Comparison of ENCODE assay signal across 14 cellular contexts in genomic region chr3:152277198-152277597, GRCh38. TPM values are rescaled to one million over a fixed set of nuclear protein-coding genes. Genes with fewer than 3 reads are reported as not detected.
DNase-seq lines count a peak whose midpoint lies in the region; ATAC-seq and TF ChIP-seq lines count a peak whose summit lies in the region.
"Had no signal": no experiment of that assay in that cellular context is flagged by ENCODE, and none has a peak within 500 bp of the region (broad histone marks: within the 10 kb centered on the region; RNA-seq: fewer than 3 reads in every experiment).

No MANE protein-coding gene starts in this region.

- POLR2A ChIA-PET in activated CD4-positive, alpha-beta memory T cell treated with anti-CD3 and anti-CD28 coated beads for 36 hours (lab: Charles Lee): interaction anchor here (0.8 to 10.7 kb wide), 6 partner anchors 6 to 84 kb away, joined by 3 to 109 read pairs (median 7); partner anchors contain the start of gene MBNL1

- DNase-seq in left ventricle myocardium inferior (no peak), cardiac septum (ENCODE audit: low spot score) (no peak), left lobe of liver (ENCODE audit: low spot score) (no peak), uterus (no peak), putamen (ENCODE audit: low spot score) (no peak)
- no peak for DNase-seq in activated CD4-positive, alpha-beta memory T cell treated with anti-CD3 and anti-CD28 coated beads for 36 hours
- DNase-seq: hippocampal formation; NCI-H2107; stimulated activated CD4-positive, alpha-beta T cell treated with anti-CD3 and anti-CD28 coated beads, Interleukin-2, amount 100 ng/mL, for 48 hours had no signal

- peaks cover 100% of the 10 kb centered on the region for H3K4me1 ChIP-seq in left ventricle myocardium inferior
- peaks cover 0 to 5% of the 10 kb centered on the region in 2 donors for H3K4me1 ChIP-seq in uterus
- H3K4me1 ChIP-seq: parathyroid adenoma had no signal

- H3K36me3 Mint-ChIP-seq in activated CD4-positive, alpha-beta memory T cell treated with anti-CD3 and anti-CD28 coated beads for 36 hours: peaks cover 7% of the 10 kb centered on the region
- H3K36me3 Mint-ChIP-seq: brain had no signal

- H3K4me3 Mint-ChIP-seq in activated CD4-positive, alpha-beta memory T cell treated with anti-CD3 and anti-CD28 coated beads for 36 hours: peak overlapping the region; percentile 42

- no peak for TF ChIP-seq POLR2A in uterus (IDR thresholded peaks at IDR 0.05)

- CTCF ChIA-PET in activated CD4-positive, alpha-beta memory T cell treated with anti-CD3 and anti-CD28 coated beads for 36 hours (lab: Charles Lee): interaction anchor here (0.7 to 1.3 kb wide), 5 partner anchors 9 to 205 kb away, joined by 3 to 4 read pairs (median 3); partner anchors contain the start of gene MBNL1

- H3K27ac ChIP-seq in left ventricle myocardium inferior (replicated peaks) (peak overlapping the region; percentile 99), uterus (peak overlapping the region; percentile 41 to 99)
- H3K27ac ChIP-seq: BLaER1 treated with 17β-estradiol and CSF1 and Interleukin-3, amounts not matched to agents 10 nM and 100 nM; parathyroid adenoma had no signal

- H3K27me3 ChIP-seq in left ventricle myocardium inferior (ENCODE audit: low read depth) (no peaks in the 10 kb centered on the region), uterus (no peaks in the 10 kb centered on the region)
- H3K27me3 ChIP-seq: BLaER1 treated with 17β-estradiol and CSF1 and Interleukin-3, amounts not matched to agents 10 nM and 100 nM had no signal

- ATAC-seq in left lobe of liver (peak; percentile 70), GM21576 (IDR thresholded peaks at IDR 0.05; ENCODE audit: unreplicated experiment) (no peak), HG02588 (IDR thresholded peaks at IDR 0.05; ENCODE audit: unreplicated experiment) (no peak)

- H3K27me3 Mint-ChIP-seq in activated CD4-positive, alpha-beta memory T cell treated with anti-CD3 and anti-CD28 coated beads for 36 hours: no peaks in the 10 kb centered on the region
- H3K27me3 Mint-ChIP-seq: brain had no signal

- H3K36me3 ChIP-seq in left ventricle myocardium inferior: no peaks in the 10 kb centered on the region
- H3K36me3 ChIP-seq in uterus: no peaks in the 10 kb centered on the region

- H3K4me1 Mint-ChIP-seq in activated CD4-positive, alpha-beta memory T cell treated with anti-CD3 and anti-CD28 coated beads for 36 hours (ENCODE audit: low read depth): peaks cover 68% of the 10 kb centered on the region

- H3K9me3 Mint-ChIP-seq in activated CD4-positive, alpha-beta memory T cell treated with anti-CD3 and anti-CD28 coated beads for 36 hours: no peaks in the 10 kb centered on the region

- H3K9me3 ChIP-seq in left ventricle myocardium inferior (replicated peaks) (no peaks in the 10 kb centered on the region), uterus (no peaks in the 10 kb centered on the region)
- H3K9me3 ChIP-seq: BLaER1 treated with 17β-estradiol and CSF1 and Interleukin-3, amounts not matched to agents 10 nM and 100 nM had no signal

- H3K27ac Mint-ChIP-seq in activated CD4-positive, alpha-beta memory T cell treated with anti-CD3 and anti-CD28 coated beads for 36 hours: peak overlapping the region; percentile 70

- intact Hi-C loops in left ventricle myocardium inferior (cut with micrococcal nuclease) (loop anchor here (10.0 kb wide), 2 partner anchors 108 to 158 kb away; no protein-coding TSS in a partner anchor), cardiac septum (cut with DNase I) (no loop called here), uterus (cut with DNase I; ENCODE audit: low total_unique reads) (no loop called here)
- intact Hi-C loops in activated CD4-positive, alpha-beta memory T cell treated with anti-CD3 and anti-CD28 coated beads for 36 hours (cut with micrococcal nuclease): no loop called here

- TF ChIP-seq CTCF in left ventricle myocardium inferior (IDR thresholded peaks at IDR 0.05; ENCODE audit: borderline replicate concordance) (no peak), uterus (IDR thresholded peaks at IDR 0.05) (no peak)

- peak overlapping the region; percentile 32 for H3K4me3 ChIP-seq in left ventricle myocardium inferior
- H3K4me3 ChIP-seq in uterus: no peak overlapping the region
- H3K4me3 ChIP-seq: BLaER1 treated with 17β-estradiol and CSF1 and Interleukin-3, amounts not matched to agents 10 nM and 100 nM had no signal

RNA-seq across cellular contexts. Expression of gene MBNL1, which starts 8.5 kb away (rescaled TPM):
- total RNA-seq in left ventricle myocardium inferior (172 TPM), cardiac septum (178 TPM), left lobe of liver (48.4 TPM), uterus (100 to 1,000 TPM; 219 to 470 (median 243) TPM)
- 100 to 1,000 TPM; 290 to 302 TPM for total RNA-seq in activated CD4-positive, alpha-beta memory T cell treated with anti-CD3 and anti-CD28 coated beads for 36 hours
